ENCODE assay signal across 13 cellular contexts in genomic region chr1:218492840-218493239, GRCh38.
"Had no signal": no experiment of that assay in that cellular context is flagged by ENCODE, and none has a peak within 500 bp of the region (broad histone marks: within the 10 kb centered on the region; RNA-seq: fewer than 3 reads in every experiment).

No MANE protein-coding gene starts in this region.

- H3K9me3 ChIP-seq: esophagus squamous epithelium, transverse colon had no signal

- DNase-seq: activated B cell treated with CpG ODN at 0.5 μM for 24 hours; activated CD4-positive, alpha-beta T cell treated with anti-CD3 and anti-CD28 coated beads, Interleukin-2, amount 50 U/mL, for 1 hour; activated naive CD4-positive, alpha-beta T cell treated with anti-CD3 and anti-CD28 coated beads, Interleukin-2, amount 50 U/mL, for 16 hours; amygdala; esophagus squamous epithelium; foreskin fibroblast; immature natural killer cell; left colon; natural killer cell; occipital lobe; right cardiac atrium; transverse colon had no signal

- H3K27ac ChIP-seq: esophagus squamous epithelium, transverse colon had no signal

- H3K4me3 ChIP-seq: esophagus squamous epithelium, smooth muscle cell, transverse colon had no signal

- H3K36me3 ChIP-seq: esophagus squamous epithelium, transverse colon had no signal

- H3K27me3 ChIP-seq: esophagus squamous epithelium, transverse colon had no signal

- H3K4me1 ChIP-seq: transverse colon had no signal

- H3K4me2 ChIP-seq: smooth muscle cell had no signal

- ATAC-seq: left colon, natural killer cell, right cardiac atrium had no signal
